ENCODE assay signal across 10 cellular contexts in genomic region chr14:95341115-95341514, GRCh38.
"Had no signal": no experiment of that assay in that cellular context is flagged by ENCODE, and none has a peak within 500 bp of the region (broad histone marks: within the 10 kb centered on the region; RNA-seq: fewer than 3 reads in every experiment).

No MANE protein-coding gene starts in this region.

- H3K36me3 ChIP-seq: brain microvascular endothelial cell, left lung had no signal

- DNase-seq: activated CD4-positive, CD25-positive, alpha-beta regulatory T cell treated with anti-CD3 and anti-CD28 coated beads, Interleukin-2, amount 50 U/mL, for 72 hours; activated naive CD8-positive, alpha-beta T cell treated with anti-CD3 and anti-CD28 coated beads for 36 hours; brain microvascular endothelial cell; hippocampal formation; kidney; left lung; occipital lobe; psoas muscle; stimulated activated CD4-positive, alpha-beta T cell treated with anti-CD3 and anti-CD28 coated beads, Interleukin-12 subunit alpha, Interleukin-12 subunit beta, amount 100 ng/mL, for 4 hours; stimulated activated CD4-positive, alpha-beta T cell treated with anti-CD3 and anti-CD28 coated beads, Interleukin-2, amount 100 ng/mL, for 24 hours had no signal

- H3K9me3 ChIP-seq: left lung, psoas muscle had no signal

- H3K27me3 ChIP-seq: brain microvascular endothelial cell had no signal

- H3K27ac ChIP-seq: brain microvascular endothelial cell, left lung, psoas muscle had no signal

- H3K4me3 ChIP-seq: left lung, psoas muscle had no signal
